ENCODE assay signal across 1 cellular context in genomic region chr7:157355784-157356511, GRCh38.
TF ChIP-seq lines count a peak whose summit lies in the region.

No MANE protein-coding gene starts in this region.

TF ChIP-seq in SK-N-SH treated with all-trans-retinoic acid at 6 μM for 48 hours, 23 proteins besides CTCF, POLR2A, EP300 and RAD21 (continued from another document):
- TF ChIP-seq CSRNP3 (CRISPR knock-in tag; IDR thresholded peaks at IDR 0.05) (no peak), ISL1 (CRISPR knock-in tag; IDR thresholded peaks at IDR 0.05) (no peak), GLIS3 (CRISPR knock-in tag; IDR thresholded peaks at IDR 0.05) (no peak), TCF4 (CRISPR knock-in tag; IDR thresholded peaks at IDR 0.05; ENCODE audit: borderline replicate concordance) (no peak), SNAI2 (CRISPR knock-in tag; IDR thresholded peaks at IDR 0.05) (no peak), PATZ1 (CRISPR knock-in tag; IDR thresholded peaks at IDR 0.05; ENCODE audit: borderline replicate concordance) (no peak)
